Comparison of ENCODE assay signal across 11 cellular contexts in the genomic region with DNA sequence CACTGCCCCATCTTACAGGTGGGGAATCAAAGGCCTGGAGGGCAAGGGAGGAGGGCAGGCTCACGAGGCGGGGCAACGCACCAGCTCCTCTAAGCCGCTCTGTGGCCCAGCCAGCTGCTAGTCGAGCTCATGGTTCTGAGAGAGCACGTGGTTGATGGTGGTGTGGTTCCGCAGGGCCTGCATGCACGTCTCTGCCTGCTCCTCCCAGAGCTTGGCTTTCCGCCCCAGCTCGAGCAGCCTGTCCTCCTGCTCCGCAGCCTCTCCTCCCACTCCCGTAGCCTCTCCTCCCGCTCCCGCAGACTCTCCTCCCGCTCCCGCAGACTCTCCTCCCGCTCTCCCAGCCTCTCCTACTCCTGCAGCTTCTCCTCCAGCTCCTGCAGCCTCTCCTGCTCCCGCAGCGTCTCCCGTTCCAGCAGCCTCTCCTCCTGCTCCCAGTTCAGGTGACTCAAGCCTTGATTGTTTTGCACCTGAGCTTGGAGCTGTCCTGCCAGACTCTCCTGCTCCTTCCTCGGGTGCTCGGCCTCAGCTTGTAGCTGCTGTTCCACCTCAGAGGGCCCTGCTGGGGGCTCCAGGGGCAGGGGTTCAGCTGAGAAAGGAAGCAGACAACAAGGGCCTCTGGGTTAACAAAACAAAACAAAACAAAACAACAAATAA. TPM values are rescaled to one million over a fixed set of nuclear protein-coding genes. Genes with fewer than 3 reads are reported as not detected.
A peak's percentile ranks its signal among the peaks of the same experiment; 100 is the strongest.
DNase-seq lines count a peak whose midpoint lies in the region; ATAC-seq, FAIRE-seq and TF ChIP-seq lines count a peak whose summit lies in the region.
"Had no signal": no experiment of that assay in that cellular context is flagged by ENCODE, and none has a peak within 500 bp of the region (broad histone marks: within the 10 kb centered on the region; RNA-seq: fewer than 3 reads in every experiment).

No MANE protein-coding gene starts in this region.

- POLR2A ChIA-PET in K562 (lab: Yijun Ruan, JAX) = interaction anchor here (1.0 kb wide), 1 partner anchor 10 kb away, joined by 3 read pairs; no protein-coding TSS in a partner anchor

- H3K36me3 ChIP-seq in DND-41 (ENCODE audit: insufficient read depth, low read length) (no peaks in the 10 kb centered on the region), K562 (ENCODE audit: control insufficient read depth, insufficient read depth, low read length) (no peaks in the 10 kb centered on the region), ovary (no peaks in the 10 kb centered on the region), spleen (no peaks in the 10 kb centered on the region)

- TF ChIP-seq EP300 in K562 (IDR thresholded peaks at IDR 0.05; ENCODE audit: low read length) (no peak), ovary (IDR thresholded peaks at IDR 0.05) (no peak)

- H3K79me2 ChIP-seq in DND-41 (ENCODE audit: insufficient read depth, low read length) (no peaks in the 10 kb centered on the region), K562 (ENCODE audit: control insufficient read depth, insufficient read depth, low read length) (no peaks in the 10 kb centered on the region)

- no peak overlapping the region for H3K4me3 ChIP-seq in DND-41 (ENCODE audit: low read depth in 1 of 2, low read length in 2 of 2)
- H3K4me3 ChIP-seq in K562 = no peak overlapping the region
- H3K4me3 ChIP-seq in ovary = no peak overlapping the region
- H3K4me3 ChIP-seq in spleen = no peak overlapping the region

- no peak overlapping the region for H3K4me2 ChIP-seq in DND-41 (ENCODE audit: insufficient read depth, low read length)
- H3K4me2 ChIP-seq in K562 (ENCODE audit: insufficient read depth, low read length) = no peak overlapping the region

- in situ Hi-C loops in K562 (cut with MboI) = no loop called here

- TF ChIP-seq POLR2A in K562 (conservative IDR thresholded peaks at IDR 0.05) (no peak), ovary (IDR thresholded peaks at IDR 0.05) (no peak), spleen (IDR thresholded peaks at IDR 0.05) (no peak)

- peaks cover 4% of the 10 kb centered on the region for H3K4me1 ChIP-seq in DND-41 (ENCODE audit: insufficient read depth, low read length)
- peaks cover 0 to 12% of the 10 kb centered on the region in 2 experiments; a peak in 2 of 5 replicates for H3K4me1 ChIP-seq in K562 (replicated peaks in 1 of 2; ENCODE audit: control insufficient read depth in 2 of 2, insufficient read depth in 2 of 2, low read length in 2 of 2)
- peaks cover 2% of the 10 kb centered on the region for H3K4me1 ChIP-seq in ovary (ENCODE audit: insufficient read depth)
- H3K4me1 ChIP-seq in spleen = no peaks in the 10 kb centered on the region

- no peak overlapping the region for H2AFZ ChIP-seq in DND-41 (ENCODE audit: low read depth, low read length)
- peak overlapping the region; percentile 71 for H2AFZ ChIP-seq in K562 (ENCODE audit: low read depth, low read length)

- CTCF ChIA-PET in K562 (lab: Yijun Ruan, JAX; ENCODE audit: low intra/inter-chr PET ratio) = no interaction called here

- no peak overlapping the region for H3K9ac ChIP-seq in DND-41 (ENCODE audit: low read depth, low read length)
- peak overlapping the region in 1 of 2 experiments; percentile 52; a peak in 2 of 4 replicates for H3K9ac ChIP-seq in K562 (ENCODE audit: insufficient read depth in 1 of 2, low read depth in 2 of 2, low read length in 2 of 2)

- no TSS peak for BruUV-seq in K562 (replicated peaks; lab: Mats Ljungman, UMichigan)

- no peak for TF ChIP-seq RAD21 in K562 (CRISPR knock-in tag; conservative IDR thresholded peaks at IDR 0.05 in 1 of 2, IDR thresholded peaks at IDR 0.05 in 1 of 2)

- FAIRE-seq in K562 (lab: Jason Lieb, UNC) = no peak
- FAIRE-seq: GM19239 had no signal

- H3K9me3 ChIP-seq in DND-41 (ENCODE audit: insufficient read depth, low read length, severe bottlenecking) = no peaks in the 10 kb centered on the region
- H3K9me3 ChIP-seq in K562 (replicated peaks; ENCODE audit: control insufficient read depth, insufficient read depth, low read depth, low read length) = no peaks in the 10 kb centered on the region
- H3K9me3 ChIP-seq in ovary = no peaks in the 10 kb centered on the region
- H3K9me3 ChIP-seq in spleen = no peaks in the 10 kb centered on the region

- H4K20me1 ChIP-seq in DND-41 (ENCODE audit: insufficient read depth, low read length) = no peaks in the 10 kb centered on the region
- H4K20me1 ChIP-seq in K562 (replicated peaks; ENCODE audit: control insufficient read depth, insufficient read depth, low read length) = no peaks in the 10 kb centered on the region

- H3K9me1 ChIP-seq in K562 (ENCODE audit: control insufficient read depth, insufficient read depth, low read length) = no peaks in the 10 kb centered on the region

- intact Hi-C loops in K562 (cut with micrococcal nuclease) = no loop called here
- intact Hi-C loops in ovary (cut with DNase I) = no loop called here
- intact Hi-C loops in spleen (cut with DNase I; ENCODE audit: low total_unique reads) = no loop called here

- DNase-seq in DND-41 (no peak), K562 (ENCODE audit: extremely low read depth in 1 of 4, low spot score in 3 of 4) (no peak), iPS-NIHi11 (ENCODE audit: low spot score) (peak; percentile 25), ovary (peak; percentile 61 to 77 (median 67)), spleen (no peak)
- DNase-seq: activated B cell treated with CpG ODN at 0.5 μM for 24 hours, OCI-M1 had no signal

- WGBS in K562 (ENCODE audit: insufficient coverage, low coverage, missing lambda C conversion rate) = 32% methylated on average over 15 of the region's 22 CpGs
- WGBS in ovary, 3 donors = 12 to 24% (median 12%) methylated on average over 22 of the region's 22 CpGs
- WGBS in spleen, 5 donors = 72 to 84% (median 80%) methylated on average over 21 to 22 of the region's 22 CpGs

- TF ChIP-seq CTCF in DND-41 (IDR thresholded peaks at IDR 0.05; ENCODE audit: borderline replicate concordance, extremely low read depth, low read length, poor library complexity, severe bottlenecking) (no peak), K562 (IDR thresholded peaks at IDR 0.05 in 2 of 3, conservative IDR thresholded peaks at IDR 0.05 in 1 of 3; ENCODE audit: insufficient read depth in 2 of 3, low read depth in 1 of 3, low read length in 3 of 3) (no peak), ovary (IDR thresholded peaks at IDR 0.05) (no peak), spleen (IDR thresholded peaks at IDR 0.05 in 8 of 11, conservative IDR thresholded peaks at IDR 0.05 in 3 of 11) (no peak)

- ATAC-seq in DND-41 (ENCODE audit: insufficient read depth, low read depth) (peak; percentile 33; the same call in 2 of the 3 replicates), K562 (peak; percentile 58), GM21723 (IDR thresholded peaks at IDR 0.05; ENCODE audit: unreplicated experiment) (no peak), HG03469 (IDR thresholded peaks at IDR 0.05; ENCODE audit: unreplicated experiment) (no peak), GM21528 (IDR thresholded peaks at IDR 0.05; ENCODE audit: low FRiP score, unreplicated experiment) (no peak)

- no peaks in the 10 kb centered on the region for H3K27me3 ChIP-seq in DND-41 (ENCODE audit: insufficient read depth, low read length, poor library complexity)
- H3K27me3 ChIP-seq in K562 (ENCODE audit: control insufficient read depth in 2 of 2, insufficient read depth in 2 of 2, low read length in 2 of 2) = no peaks in the 10 kb centered on the region; a peak in 2 of 5 replicates
- H3K27me3 ChIP-seq in ovary = no peaks in the 10 kb centered on the region
- H3K27me3 ChIP-seq in spleen (replicated peaks in 1 of 7) = no peaks in the 10 kb centered on the region

- H3K27ac ChIP-seq in DND-41 (ENCODE audit: low read length) = no peak overlapping the region
- H3K27ac ChIP-seq in K562 (ENCODE audit: extremely low read depth, low read depth, low read length) = no peak overlapping the region
- H3K27ac ChIP-seq in ovary = no peak overlapping the region
- no peak overlapping the region for H3K27ac ChIP-seq in spleen

TF ChIP-seq in K562, 482 proteins besides CTCF, POLR2A, EP300 and RAD21 (continues in another document):
- TF ChIP-seq, protein P1, sequence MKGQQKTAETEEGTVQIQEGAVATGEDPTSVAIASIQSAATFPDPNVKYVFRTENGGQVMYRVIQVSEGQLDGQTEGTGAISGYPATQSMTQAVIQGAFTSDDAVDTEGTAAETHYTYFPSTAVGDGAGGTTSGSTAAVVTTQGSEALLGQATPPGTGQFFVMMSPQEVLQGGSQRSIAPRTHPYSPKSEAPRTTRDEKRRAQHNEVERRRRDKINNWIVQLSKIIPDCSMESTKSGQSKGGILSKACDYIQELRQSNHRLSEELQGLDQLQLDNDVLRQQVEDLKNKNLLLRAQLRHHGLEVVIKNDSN (CRISPR knock-in tag; IDR thresholded peaks at IDR 0.05) = 0 out of 2 replicates have a peak, but pooled peaks have one; percentile 10
- TF ChIP-seq, protein P2, sequence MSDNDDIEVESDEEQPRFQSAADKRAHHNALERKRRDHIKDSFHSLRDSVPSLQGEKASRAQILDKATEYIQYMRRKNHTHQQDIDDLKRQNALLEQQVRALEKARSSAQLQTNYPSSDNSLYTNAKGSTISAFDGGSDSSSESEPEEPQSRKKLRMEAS (CRISPR knock-in tag; IDR thresholded peaks at IDR 0.05) = 0 out of 2 replicates have a peak, but pooled peaks have one; percentile 23

RNA-seq across cellular contexts. Expression of gene MTPAP, which starts 19.1 kb away (rescaled TPM):
- total RNA-seq in K562 (2011; cell fraction: chromatin; rRNA removed; ENCODE audit: low replicate concordance) = 36.5 and 101 TPM in 2 replicates
- 15.0 and 17.2 TPM in 2 replicates for total RNA-seq in K562 (2011; cell fraction: nucleolus; rRNA removed)
- total RNA-seq in K562 (2011; cell fraction: nucleoplasm; rRNA removed) = 32.3 and 33.9 TPM in 2 replicates
- total RNA-seq in K562 (2014; rRNA removed) = 11.8 and 12.0 TPM in 2 replicates
- total RNA-seq in K562 (2014; rRNA removed; fragmentation: Illumina TruSeq; extraction: Trizol) = 31.6 and 36.4 TPM in 2 replicates
- 20.6 and 22.6 TPM in 2 replicates for total RNA-seq in K562 (2015; rRNA removed; fragmentation: Illumina TruSeq; extraction: Trizol)
- total RNA-seq in K562 (2021) = 36.9 and 37.8 TPM in 2 replicates
- 20.0 and 21.8 TPM in 2 replicates for polyA plus RNA-seq in K562 (2011; rRNA removed)
- 4.1 and 7.3 TPM in 2 replicates for polyA plus RNA-seq in K562 (2011; cell fraction: cytosol; rRNA removed)
- polyA plus RNA-seq in K562 (2011; cell fraction: nucleus; rRNA removed) = 10.9 and 17.6 TPM in 2 replicates
- polyA plus RNA-seq in K562 (2012) = 12.8 and 16.3 TPM in 2 replicates
- 26.9 and 28.9 TPM in 2 replicates for polyA plus RNA-seq in K562 (2014; fragmentation: Illumina TruSeq; extraction: Trizol)
- polyA plus RNA-seq in K562 (2014; fragmentation: Nextera tagmentation; extraction: Ambion mirVana) = 10 to 100 TPM; 48.0 to 67.6 TPM
- 15.1 and 16.2 TPM in 2 replicates for polyA plus RNA-seq in K562 (2014; rRNA removed)
- polyA minus RNA-seq in K562 (2011; rRNA and poly(A)+ RNA removed) = 19.8 and 28.5 TPM in 2 replicates
- 6.2 and 11.0 TPM in 2 replicates for polyA minus RNA-seq in K562 (2011; cell fraction: cytosol; rRNA and poly(A)+ RNA removed)
- 5.7 and 19.2 TPM in 2 replicates for polyA minus RNA-seq in K562 (2011; cell fraction: nucleus; rRNA and poly(A)+ RNA removed)
- 10 to 100 TPM in 5 of 7 donors, 1 to 10 TPM in 2; 6.4 to 37.5 (median 25.7) TPM for total RNA-seq in ovary
- 10 to 100 TPM in 1 of 2 donors, 1 to 10 TPM in 1; 6.5 to 10.7 TPM for polyA plus RNA-seq in ovary
- 10 to 100 TPM; 10.0 to 28.3 (median 22.3) TPM for total RNA-seq in spleen
- polyA plus RNA-seq in spleen = 10 to 100 TPM in 1 of 3 donors, 1 to 10 TPM in 2; 6.9 to 10.8 (median 6.9) TPM

Comparison
In these comparisons a context has a peak if more than half of its experiments do, and no peak if none do; other contexts are left out.
1. ATAC-seq: peak in DND-41 (single experiment) and K562 (single experiment); none in GM21723 (single experiment), HG03469 (single experiment) and GM21528 (single experiment).
2. DNase-seq: peak in iPS-NIHi11 (single experiment) and ovary (5 of 5); none in DND-41 (single experiment), K562 (0 of 4) and spleen (single experiment).